Comparison of ENCODE assay signal across 8 cellular contexts in the genomic region with DNA sequence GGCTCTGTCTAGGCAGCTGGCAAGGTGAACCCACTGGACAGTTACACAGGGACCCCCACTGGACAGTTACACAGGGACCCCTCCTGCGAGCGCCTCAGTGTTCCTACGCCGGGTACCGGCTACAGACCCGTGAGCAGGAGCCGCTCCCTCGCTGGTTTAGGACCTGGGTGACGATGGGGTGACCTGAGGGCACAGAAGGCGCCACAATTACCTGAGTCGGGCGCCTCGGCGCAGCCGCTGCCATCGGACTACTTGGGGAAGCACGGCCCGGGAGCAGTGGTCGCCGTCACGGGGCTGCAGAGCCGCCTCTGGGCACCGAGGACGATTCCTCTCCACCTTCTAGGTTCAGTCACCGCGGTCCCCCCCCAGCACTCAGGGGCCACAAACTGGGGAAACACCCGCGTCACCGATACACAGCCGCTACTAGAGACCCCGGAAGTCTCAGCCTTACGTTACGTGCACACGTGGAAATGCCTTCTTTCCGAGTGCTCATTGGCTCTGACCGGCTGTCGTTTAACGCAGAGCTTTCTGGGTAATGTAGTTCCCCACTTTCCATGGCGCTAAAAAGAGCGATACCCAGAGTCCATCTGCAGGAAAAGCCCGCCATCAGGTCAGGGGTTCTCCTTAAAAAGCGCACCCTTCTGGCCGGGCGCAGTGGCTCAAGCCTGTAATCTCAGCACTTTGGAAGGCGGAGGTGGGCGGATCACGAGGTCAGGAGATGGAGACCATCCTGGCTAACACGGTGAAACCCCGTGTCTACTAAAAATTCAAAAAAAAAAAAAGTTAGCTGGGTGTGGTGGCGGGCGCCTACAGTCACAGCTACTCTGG. TPM values are rescaled to one million over a fixed set of nuclear protein-coding genes. Genes with fewer than 3 reads are reported as not detected.
DNase-seq lines count a peak whose midpoint lies in the region; TF ChIP-seq lines count a peak whose summit lies in the region.
"Not testable (repeated sequence)": the region's sequence is repeated elsewhere in the genome, so short reads cannot be mapped to it uniquely, and the experiment has no call there.

TSS of gene ZNF417 (minus strand) at position 425 of the 828 bp plus-strand sequence. CDS start at position 244, 181 bp downstream.

- H2BK120ac ChIP-seq in mesendoderm (ENCODE audit: low read depth, low read length): not testable (repeated sequence)

- H3K79me1 ChIP-seq in mesendoderm (ENCODE audit: low read length): peaks cover 12% of the 10 kb centered on the region

- not testable (repeated sequence) for H3K18ac ChIP-seq in mesendoderm (ENCODE audit: low read length)

- not testable (repeated sequence) for H2AK5ac ChIP-seq in mesendoderm (ENCODE audit: low read length)

- H3K23ac ChIP-seq in mesendoderm (ENCODE audit: low read length): not testable (repeated sequence)

- not testable (repeated sequence) for TF ChIP-seq CTCF in GM20000 (IDR thresholded peaks at IDR 0.05; ENCODE audit: extremely low read depth, missing control alignments)

- H3K4me2 ChIP-seq in mesendoderm (ENCODE audit: low read length): peak within 1 kb of the TSS; percentile 94

- not testable (repeated sequence) for H3K27me3 ChIP-seq in endocrine pancreas (ENCODE audit: control insufficient read depth, insufficient read depth, low read length); mesendoderm (ENCODE audit: insufficient read depth, low read length, poor library complexity)

- peak within 1 kb of the TSS; percentile 88 for H3K9ac ChIP-seq in endocrine pancreas (ENCODE audit: control insufficient read depth, insufficient read depth, low read length)
- H3K9ac ChIP-seq in mesendoderm (ENCODE audit: low read length): peak within 1 kb of the TSS; percentile 92

- H3K9me3 ChIP-seq in endocrine pancreas (ENCODE audit: control insufficient read depth, low read length): not testable (repeated sequence)

- not testable (repeated sequence) for H2BK5ac ChIP-seq in mesendoderm (ENCODE audit: low read length)

- peak within 1 kb of the TSS; percentile 38 for H3K4ac ChIP-seq in mesendoderm (ENCODE audit: low read depth, low read length)

- no CpG with 5 or more reads among the region's 51 CpGs for WGBS in mesendoderm (ENCODE audit: extremely low coverage, insufficient coverage, low lambda C conversion rate)

- DNase-seq in COR-L47 (lab: John Stamatoyannopoulos, UW): peak; percentile 92
- DNase-seq in GM20000 (ENCODE audit: low spot score): peak; percentile 86
- DNase-seq in HT-29 (ENCODE audit: low spot score): peak; percentile 94
- peak; percentile 91 to 96 for DNase-seq in NOMO-1 (lab: John Stamatoyannopoulos, UW; ENCODE audit: unreplicated experiment in 2 of 2)
- peak; percentile 100 for DNase-seq in mesendoderm
- peak; percentile 69 for DNase-seq in stimulated activated CD8-positive, alpha-beta memory T cell treated with anti-CD3 and anti-CD28 coated beads, Interleukin-15, amount 100 ng/mL, for 1 hour (ENCODE audit: low read depth)

- H3K79me2 ChIP-seq in mesendoderm (ENCODE audit: control insufficient read depth, insufficient read depth, low read length): peaks cover 15% of the 10 kb centered on the region

- peak within 1 kb of the TSS; percentile 90 for H3K56ac ChIP-seq in mesendoderm (ENCODE audit: low read length)

- POLR2A ChIA-PET in activated CD8-positive, alpha-beta memory T cell treated with anti-CD3 and anti-CD28 coated beads for 36 hours (lab: Charles Lee): interaction anchor here (0.6 kb wide), 3 partner anchors 86 to 436 kb away, joined by 3 to 4 read pairs (median 3); partner anchors contain the start of gene ZNF606

- H3K36me3 ChIP-seq in endocrine pancreas (ENCODE audit: control insufficient read depth, insufficient read depth, low read length); mesendoderm (ENCODE audit: control insufficient read depth, insufficient read depth, low read length): not testable (repeated sequence)

- not testable (repeated sequence) for H3K4me1 ChIP-seq in endocrine pancreas (ENCODE audit: control insufficient read depth, insufficient read depth, low read length); mesendoderm (ENCODE audit: control insufficient read depth, low read depth, low read length)

- CTCF ChIA-PET in activated CD8-positive, alpha-beta memory T cell treated with anti-CD3 and anti-CD28 coated beads for 36 hours (lab: Charles Lee): interaction anchor here (1.1 kb wide), 1 partner anchor 30 kb away, joined by 3 read pairs; no protein-coding TSS in a partner anchor

- H3K4me3 ChIP-seq in endocrine pancreas (ENCODE audit: control insufficient read depth, insufficient read depth, low read length) (peak within 1 kb of the TSS; percentile 97), mesendoderm (ENCODE audit: low read length) (peak within 1 kb of the TSS; percentile 86)

- H4K8ac ChIP-seq in mesendoderm (ENCODE audit: low read depth, low read length): not testable (repeated sequence)

- not testable (repeated sequence) for H2BK15ac ChIP-seq in mesendoderm (replicated peaks; ENCODE audit: low read depth)

- not testable (repeated sequence) for H4K5ac ChIP-seq in mesendoderm (ENCODE audit: low read length)

- not testable (repeated sequence) for H3K27ac ChIP-seq in mesendoderm (ENCODE audit: low read depth, low read length)

RNA-seq across cellular contexts. Expression of gene ZNF417, which starts in this region (rescaled TPM):
- total RNA-seq in HT-29 (2014; rRNA removed; shearing (Covaris generic)): 9.4 and 9.8 TPM in 2 replicates
- 10 to 100 TPM; 15.0 to 15.3 TPM for total RNA-seq in activated CD8-positive, alpha-beta memory T cell treated with anti-CD3 and anti-CD28 coated beads for 36 hours
- 5.0 TPM for polyA plus RNA-seq in mesendoderm (2013, experiment 1 of 2)
- 4.9 TPM for polyA plus RNA-seq in mesendoderm (2013, experiment 2 of 2)
